Comparison of ENCODE assay signal across 8 cellular contexts in genomic region chr6:18997375-18997826, GRCh38.
A peak's percentile ranks its signal among the peaks of the same experiment; 100 is the strongest.
DNase-seq lines count a peak whose midpoint lies in the region; ATAC-seq and TF ChIP-seq lines count a peak whose summit lies in the region.

No MANE protein-coding gene starts in this region.

- H3K4me3 ChIP-seq in GM23338 (no peak overlapping the region), SU-DHL-6 (ENCODE audit: insufficient read depth, low read length, poor library complexity, severe bottlenecking) (no peak overlapping the region), right cardiac atrium (ENCODE audit: low read length) (no peak overlapping the region), uterus (no peak overlapping the region)

- ATAC-seq in GM23338, result peak; percentile 100
- ATAC-seq in right cardiac atrium, result peak; percentile 58 to 64

- no peaks in the 10 kb centered on the region for H3K36me3 Mint-ChIP-seq in GM23338 (ENCODE audit: low read depth)

- in situ Hi-C loops in KBM-7 (cut with MboI; ENCODE audit: low pct_unique_long_range_greater_than_20kb, low sequenced_read_pairs), result no loop called here

- no peak overlapping the region for H3K9ac ChIP-seq in SU-DHL-6 (ENCODE audit: low read length)

- H3K27me3 Mint-ChIP-seq in GM23338 (ENCODE audit: insufficient read depth, low read depth, poor library complexity), result no peaks in the 10 kb centered on the region

- no peak overlapping the region for H3K4me2 ChIP-seq in GM23338
- H3K4me2 ChIP-seq in SU-DHL-6 (ENCODE audit: low read depth, low read length, poor library complexity, severe bottlenecking), result no peak overlapping the region

- H2AFZ ChIP-seq in GM23338, result 0 out of 2 replicates have a peak overlapping the region, but pooled peaks have one; percentile 29
- no peak overlapping the region for H2AFZ ChIP-seq in SU-DHL-6 (ENCODE audit: low read depth, low read length, severe bottlenecking)

- DNase-seq in NCI-H2171 treated with DMSO at 0.1 percent for 48 hours (lab: John Stamatoyannopoulos, UW), result peak; percentile 40
- DNase-seq in NCI-H2171 (lab: John Stamatoyannopoulos, UW), result no peak
- peak; percentile 72 for DNase-seq in GM23338 (ENCODE audit: low spot score)
- DNase-seq in KBM-7, result peak; percentile 34
- DNase-seq in right cardiac atrium, result no peak
- no peak for DNase-seq in uterus
- no peak for DNase-seq in GOT3 (lab: John Stamatoyannopoulos, UW)

- H4K20me1 ChIP-seq in GM23338 (replicated peaks; ENCODE audit: insufficient read depth) (no peaks in the 10 kb centered on the region), SU-DHL-6 (ENCODE audit: low read depth, low read length) (no peaks in the 10 kb centered on the region)

- peak; percentile 76 to 80 for TF ChIP-seq CTCF in GM23338 (conservative IDR thresholded peaks at IDR 0.05; ENCODE audit: low read depth in 2 of 2)
- peak; percentile 93 for TF ChIP-seq CTCF in SU-DHL-6 (IDR thresholded peaks at IDR 0.05; ENCODE audit: insufficient read depth, low read length, poor library complexity, severe bottlenecking)
- peak; percentile 12 to 28 (median 20) for TF ChIP-seq CTCF in uterus (IDR thresholded peaks at IDR 0.05)

- no peaks in the 10 kb centered on the region for H3K9me3 Mint-ChIP-seq in GM23338

- H3K27ac ChIP-seq in GM23338 (ENCODE audit: low read depth) (no peak overlapping the region), SU-DHL-6 (ENCODE audit: low read depth, low read length) (no peak overlapping the region), right cardiac atrium (ENCODE audit: low read length) (no peak overlapping the region), uterus (no peak overlapping the region)

- H3F3A ChIP-seq in GM23338 (replicated peaks; ENCODE audit: low read depth), result no peaks in the 10 kb centered on the region
- H3F3A ChIP-seq in SU-DHL-6 (ENCODE audit: insufficient read depth), result no peaks in the 10 kb centered on the region

- peaks cover under 1% of the 10 kb centered on the region; the same call in 1 of the 2 replicates for H3K4me1 ChIP-seq in GM23338 (ENCODE audit: insufficient read depth)
- no peaks in the 10 kb centered on the region for H3K4me1 ChIP-seq in right cardiac atrium (ENCODE audit: control insufficient read depth, insufficient read depth, low read length)
- H3K4me1 ChIP-seq in uterus, result no peaks in the 10 kb centered on the region

- no peaks in the 10 kb centered on the region for H3K9me2 ChIP-seq in GM23338 (ENCODE audit: insufficient read depth)
- no peaks in the 10 kb centered on the region for H3K9me2 ChIP-seq in SU-DHL-6 (replicated peaks; ENCODE audit: insufficient read depth, low read length)

- H3K27me3 ChIP-seq in GM23338 (ENCODE audit: insufficient read depth) (no peaks in the 10 kb centered on the region), SU-DHL-6 (ENCODE audit: low read length) (no peaks in the 10 kb centered on the region), right cardiac atrium (ENCODE audit: control insufficient read depth, insufficient read depth) (no peaks in the 10 kb centered on the region), uterus (no peaks in the 10 kb centered on the region)

- no peaks in the 10 kb centered on the region for H3K9me3 ChIP-seq in SU-DHL-6 (ENCODE audit: insufficient read depth, low read length)
- H3K9me3 ChIP-seq in right cardiac atrium (ENCODE audit: control insufficient read depth, low read length), result no peaks in the 10 kb centered on the region
- H3K9me3 ChIP-seq in uterus, result peaks cover 0 to 5% of the 10 kb centered on the region in 2 donors

- no peak overlapping the region for H3K27ac Mint-ChIP-seq in GM23338

- H3K79me2 ChIP-seq in GM23338 (replicated peaks; ENCODE audit: insufficient read depth) (no peaks in the 10 kb centered on the region), SU-DHL-6 (ENCODE audit: insufficient read depth, low read length) (no peaks in the 10 kb centered on the region)

- peaks cover 5% of the 10 kb centered on the region for H3K4me1 Mint-ChIP-seq in GM23338

- 39% methylated on average over 2 of the region's 2 CpGs for WGBS in right cardiac atrium

- intact Hi-C loops in right cardiac atrium (cut with DNase I) (no loop called here), uterus (cut with DNase I; ENCODE audit: low total_unique reads) (no loop called here)

- H3K4me3 Mint-ChIP-seq in GM23338, result no peak overlapping the region

- no peak for TF ChIP-seq POLR2A in uterus (IDR thresholded peaks at IDR 0.05)

- H3K36me3 ChIP-seq in GM23338 (ENCODE audit: insufficient read depth), result no peaks in the 10 kb centered on the region
- H3K36me3 ChIP-seq in SU-DHL-6 (ENCODE audit: low read length), result no peaks in the 10 kb centered on the region
- no peaks in the 10 kb centered on the region for H3K36me3 ChIP-seq in uterus

TF ChIP-seq in GM23338, 12 proteins besides CTCF, POLR2A, EP300 and RAD21:
- no peak for TF ChIP-seq EZH2phosphoT487 (IDR thresholded peaks at IDR 0.05; ENCODE audit: unreplicated experiment)
- no peak for TF ChIP-seq ETS1 (IDR thresholded peaks at IDR 0.05)
- TF ChIP-seq JUNB (IDR thresholded peaks at IDR 0.05; ENCODE audit: unreplicated experiment), result no peak
- no peak for TF ChIP-seq CREB1 (CRISPR knock-in tag; IDR thresholded peaks at IDR 0.05; ENCODE audit: low read depth)
- no peak for TF ChIP-seq POLR2AphosphoS5 (IDR thresholded peaks at IDR 0.05; ENCODE audit: low read depth)
- TF ChIP-seq ZNF331 (CRISPR knock-in tag; IDR thresholded peaks at IDR 0.05; ENCODE audit: low read depth), result no peak
- TF ChIP-seq ZNF114 (CRISPR knock-in tag; IDR thresholded peaks at IDR 0.05), result no peak
- TF ChIP-seq REST (IDR thresholded peaks at IDR 0.05; ENCODE audit: unreplicated experiment), result no peak

Comparison
In these comparisons a context has a peak if more than half of its experiments do, and no peak if none do; other contexts are left out.
1. DNase-seq: peak in NCI-H2171 treated with DMSO at 0.1 percent for 48 hours (single experiment), GM23338 (single experiment) and KBM-7 (single experiment); none in NCI-H2171 (single experiment), right cardiac atrium (0 of 3), uterus (0 of 2) and GOT3 (single experiment).
2. CTCF ChIP-seq: peak in every context shown above with its lines; median percentile 93 in SU-DHL-6; 78 in GM23338; 20 in uterus.